14 cellular contexts compared by ENCODE assay signal in genomic region chr3:38648024-38648658, GRCh38. TPM values are rescaled to one million over a fixed set of nuclear protein-coding genes. Genes with fewer than 3 reads are reported as not detected.
DNase-seq lines count a peak whose midpoint lies in the region; ATAC-seq lines count a peak whose summit lies in the region.
"Had no signal": no experiment of that assay in that cellular context is flagged by ENCODE, and none has a peak within 500 bp of the region (broad histone marks: within the 10 kb centered on the region; RNA-seq: fewer than 3 reads in every experiment).

No MANE protein-coding gene starts in this region.

- peak overlapping the region; percentile 77 for H3K4me3 Mint-ChIP-seq in activated T-helper 1 cell treated with anti-CD3 and anti-CD28 coated beads, Interleukin-12 subunit alpha, Interleukin-12 subunit beta, Interleukin-2, Interleukin-4 antibody, amounts not matched to agents 30 ng/mL and 10 ng/mL and 1 ng/mL, durations not matched to agents 14 hours and 24 hours and 36 hours
- H3K4me3 Mint-ChIP-seq: CD4-positive, alpha-beta T cell had no signal

- H3K9me3 Mint-ChIP-seq in activated T-helper 1 cell treated with anti-CD3 and anti-CD28 coated beads, Interleukin-12 subunit alpha, Interleukin-12 subunit beta, Interleukin-2, Interleukin-4 antibody, amounts not matched to agents 30 ng/mL and 10 ng/mL and 1 ng/mL, durations not matched to agents 14 hours and 24 hours and 36 hours: no peaks in the 10 kb centered on the region
- H3K9me3 Mint-ChIP-seq: CD4-positive, alpha-beta T cell; effector memory CD8-positive, alpha-beta T cell had no signal

- H3K9me3 ChIP-seq in iPS-18c (ENCODE audit: control insufficient read depth, insufficient read depth, low read length): no peaks in the 10 kb centered on the region
- H3K9me3 ChIP-seq: ascending aorta had no signal

- peak overlapping the region; percentile 77 for H3K4me3 ChIP-seq in iPS-18c (ENCODE audit: insufficient read depth, low read depth, low read length)

- H3K27ac Mint-ChIP-seq in activated T-helper 1 cell treated with anti-CD3 and anti-CD28 coated beads, Interleukin-12 subunit alpha, Interleukin-12 subunit beta, Interleukin-2, Interleukin-4 antibody, amounts not matched to agents 30 ng/mL and 10 ng/mL and 1 ng/mL, durations not matched to agents 14 hours and 24 hours and 36 hours: no peak overlapping the region
- H3K27ac Mint-ChIP-seq: CD4-positive, alpha-beta T cell; effector memory CD8-positive, alpha-beta T cell had no signal

- DNase-seq in cardiac septum (ENCODE audit: low spot score) (peak; percentile 51), left cardiac atrium (no peak), ureter (ENCODE audit: low spot score) (peak; percentile 39), NCI-H1092 treated with DMSO at 0.1 percent for 48 hours (lab: John Stamatoyannopoulos, UW) (no peak), DMS79 treated with DMSO at 0.1 percent for 48 hours (lab: John Stamatoyannopoulos, UW) (no peak)
- no peak for DNase-seq in activated T-helper 1 cell treated with anti-CD3 and anti-CD28 coated beads, Interleukin-12 subunit alpha, Interleukin-12 subunit beta, Interleukin-2, Interleukin-4 antibody, amounts not matched to agents 30 ng/mL and 10 ng/mL and 1 ng/mL, durations not matched to agents 14 hours and 24 hours and 36 hours (ENCODE audit: low spot score)
- DNase-seq: activated CD4-positive, alpha-beta T cell treated with anti-CD3 and anti-CD28 coated beads, Interleukin-2, amount 50 U/mL, for 1 hour; CD4-positive, alpha-beta T cell; effector memory CD8-positive, alpha-beta T cell; NCI-H1105; NCI-H524 treated with DMSO at 0.1 percent for 48 hours had no signal

- H3K4me1 Mint-ChIP-seq in activated T-helper 1 cell treated with anti-CD3 and anti-CD28 coated beads, Interleukin-12 subunit alpha, Interleukin-12 subunit beta, Interleukin-2, Interleukin-4 antibody, amounts not matched to agents 30 ng/mL and 10 ng/mL and 1 ng/mL, durations not matched to agents 14 hours and 24 hours and 36 hours (ENCODE audit: low read depth): peaks cover 5% of the 10 kb centered on the region

- ATAC-seq in left cardiac atrium: no peak
- no peak for ATAC-seq in HG03442 (IDR thresholded peaks at IDR 0.05; ENCODE audit: unreplicated experiment)
- ATAC-seq: effector memory CD8-positive, alpha-beta T cell had no signal

- peaks cover 2% of the 10 kb centered on the region for H3K36me3 Mint-ChIP-seq in activated T-helper 1 cell treated with anti-CD3 and anti-CD28 coated beads, Interleukin-12 subunit alpha, Interleukin-12 subunit beta, Interleukin-2, Interleukin-4 antibody, amounts not matched to agents 30 ng/mL and 10 ng/mL and 1 ng/mL, durations not matched to agents 14 hours and 24 hours and 36 hours (ENCODE audit: low read depth)

- peaks cover 6% of the 10 kb centered on the region for H3K27me3 Mint-ChIP-seq in activated T-helper 1 cell treated with anti-CD3 and anti-CD28 coated beads, Interleukin-12 subunit alpha, Interleukin-12 subunit beta, Interleukin-2, Interleukin-4 antibody, amounts not matched to agents 30 ng/mL and 10 ng/mL and 1 ng/mL, durations not matched to agents 14 hours and 24 hours and 36 hours (ENCODE audit: insufficient read depth)

- intact Hi-C loops in cardiac septum (cut with DNase I): loop anchor here (2.0 kb wide), 1 partner anchor 67 kb away; no protein-coding TSS in a partner anchor
- intact Hi-C loops in left cardiac atrium (cut with DNase I): loop anchor here (1.0 to 5.0 kb wide), 3 partner anchors 33 to 126 kb away; no protein-coding TSS in a partner anchor
- intact Hi-C loops in activated T-helper 1 cell treated with anti-CD3 and anti-CD28 coated beads, Interleukin-12 subunit alpha, Interleukin-12 subunit beta, Interleukin-2, Interleukin-4 antibody, amounts not matched to agents 30 ng/mL and 10 ng/mL and 1 ng/mL, durations not matched to agents 14 hours and 24 hours and 36 hours (cut with micrococcal nuclease): loop anchor here (10.0 kb wide), 1 partner anchor 347 kb away; no protein-coding TSS in a partner anchor

RNA-seq across cellular contexts. Expression of gene SCN5A, which starts 1.3 kb away (rescaled TPM):
- total RNA-seq in cardiac septum (166 TPM), left cardiac atrium (100 to 1,000 TPM; 115 to 191 TPM), ureter (3.5 TPM)
- total RNA-seq in activated T-helper 1 cell treated with anti-CD3 and anti-CD28 coated beads, Interleukin-12 subunit alpha, Interleukin-12 subunit beta, Interleukin-2, Interleukin-4 antibody, amounts not matched to agents 30 ng/mL and 10 ng/mL and 1 ng/mL, durations not matched to agents 14 hours and 24 hours and 36 hours: not detected in 2 replicates

Comparison
In these comparisons a context has a peak if more than half of its experiments do, and no peak if none do; other contexts are left out.
1. DNase-seq: peak in cardiac septum (single experiment) and ureter (single experiment); none in left cardiac atrium (single experiment), activated T-helper 1 cell treated with anti-CD3 and anti-CD28 coated beads, Interleukin-12 subunit alpha, Interleukin-12 subunit beta, Interleukin-2, Interleukin-4 antibody, amounts not matched to agents 30 ng/mL and 10 ng/mL and 1 ng/mL, durations not matched to agents 14 hours and 24 hours and 36 hours (single experiment), NCI-H1092 treated with DMSO at 0.1 percent for 48 hours (single experiment) and DMS79 treated with DMSO at 0.1 percent for 48 hours (single experiment).
2. RNA of gene SCN5A, which starts 1.3 kb away (total RNA-seq): 115 to 191 TPM in left cardiac atrium and 166 TPM in cardiac septum (single experiment); 3.5 TPM in ureter (single experiment) and not detected in activated T-helper 1 cell treated with anti-CD3 and anti-CD28 coated beads, Interleukin-12 subunit alpha, Interleukin-12 subunit beta, Interleukin-2, Interleukin-4 antibody, amounts not matched to agents 30 ng/mL and 10 ng/mL and 1 ng/mL, durations not matched to agents 14 hours and 24 hours and 36 hours; every median in the first group is over 10 times any median in the second.